In the genomic region with DNA sequence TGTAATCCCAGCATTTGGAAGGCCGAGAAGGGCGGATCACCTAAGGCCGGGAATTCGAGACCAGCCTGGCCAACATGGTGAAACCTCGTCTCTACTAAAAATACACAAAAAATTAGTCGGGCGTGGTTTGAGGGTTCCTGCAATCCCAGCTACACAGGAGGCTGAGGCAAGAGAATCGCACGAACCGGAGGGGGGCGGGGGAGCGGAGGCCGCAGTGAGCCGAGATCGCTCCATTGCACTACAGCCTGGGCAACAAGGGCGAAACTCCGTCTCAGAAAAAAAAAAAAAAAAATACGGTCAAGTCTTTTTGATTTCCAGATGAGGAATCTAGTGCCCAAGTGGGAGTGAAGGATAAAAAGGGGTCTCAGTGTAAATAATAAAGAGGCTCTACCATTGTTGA, we compare ENCODE assay signal across 36 cellular contexts. TPM values are rescaled to one million over a fixed set of nuclear protein-coding genes. Genes with fewer than 3 reads are reported as not detected.
"Had no signal": no experiment of that assay in that cellular context is flagged by ENCODE, and none has a peak within 500 bp of the region (broad histone marks: within the 10 kb centered on the region; RNA-seq: fewer than 3 reads in every experiment).

No MANE protein-coding gene starts in this region.

- ATAC-seq: activated naive CD4-positive, alpha-beta T cell treated with anti-CD3 and anti-CD28 coated beads, Interleukin-2, amount 50 U/mL, for 72 hours; activated naive CD8-positive, alpha-beta T cell treated with anti-CD3 and anti-CD28 coated beads, Interleukin-2, amount 50 U/mL, for 24 hours; activated T-cell treated with anti-CD3 and anti-CD28 coated beads, Interleukin-2, amount 50 U/mL, for 4 hours; activated T-cell treated with anti-CD3 and anti-CD28 coated beads, Interleukin-2, amount 50 U/mL, for 72 hours; activated T-helper 17 cell treated with anti-CD3 and anti-CD28 coated beads, Interleukin-2, amount 50 U/mL, for 72 hours; body of pancreas had no signal

- H3K9me3 ChIP-seq: adrenal gland, ascending aorta, body of pancreas, breast epithelium had no signal

- H3K4me1 ChIP-seq: adrenal gland, ascending aorta, breast epithelium had no signal

- H3K27ac ChIP-seq: adrenal gland, ascending aorta, body of pancreas, brain microvascular endothelial cell, breast epithelium, cardiac muscle cell had no signal

- FAIRE-seq: astrocyte, bronchial epithelial cell had no signal

- H3K4me3 ChIP-seq: adrenal gland, ascending aorta, body of pancreas, breast epithelium, cardiac muscle cell had no signal

- DNase-seq: activated effector memory CD4-positive, alpha-beta T cell treated with anti-CD3 and anti-CD28 coated beads, Interleukin-2, amount 50 U/mL, for 16 hours; activated effector memory CD4-positive, alpha-beta T cell treated with Interleukin-2 at 50 U/mL for 16 hours; activated gamma-delta T cell; activated gamma-delta T cell treated with Interleukin-2 at 50 U/mL for 16 hours; activated naive CD4-positive, alpha-beta T cell; activated naive CD4-positive, alpha-beta T cell treated with anti-CD3 and anti-CD28 coated beads for 36 hours; activated naive CD4-positive, alpha-beta T cell treated with anti-CD3 and anti-CD28 coated beads, Interleukin-2, amount 10 ng/mL, durations not matched to agents 7 days and 5 days; activated naive CD4-positive, alpha-beta T cell treated with anti-CD3 and anti-CD28 coated beads, Interleukin-2, amount 50 U/mL, for 16 hours; activated naive CD4-positive, alpha-beta T cell treated with Interleukin-2 at 50 U/mL for 16 hours; activated naive CD8-positive, alpha-beta T cell treated with anti-CD3 and anti-CD28 coated beads for 36 hours; activated naive CD8-positive, alpha-beta T cell treated with anti-CD3 and anti-CD28 coated beads, Interleukin-2, amount 10 ng/mL, durations not matched to agents 7 days and 5 days; activated naive CD8-positive, alpha-beta T cell treated with anti-CD3 and anti-CD28 coated beads, Interleukin-2, amount 50 U/mL, for 24 hours; activated T-cell treated with anti-CD3 and anti-CD28 coated beads, Interleukin-2, amount 50 U/mL, for 1 hour; activated T-cell treated with anti-CD3 and anti-CD28 coated beads, Interleukin-2, amount 50 U/mL, for 24 hours; activated T-cell treated with anti-CD3 and anti-CD28 coated beads, Interleukin-2, amount 50 U/mL, for 4 hours; activated T-cell treated with anti-CD3 and anti-CD28 coated beads, Interleukin-2, amount 50 U/mL, for 48 hours; activated T-cell treated with anti-CD3 and anti-CD28 coated beads, Interleukin-2, amount 50 U/mL, for 72 hours; adrenal gland; amniotic stem cell; amygdala; anterior cingulate cortex; aorta; body of pancreas; brain microvascular endothelial cell; caudate nucleus; central memory CD4-positive, alpha-beta T cell; cerebellar nuclear complex had no signal

- H3K27me3 ChIP-seq: adrenal gland, ascending aorta, body of pancreas, breast epithelium, cardiac muscle cell had no signal

- H3K36me3 ChIP-seq: adrenal gland, ascending aorta, brain microvascular endothelial cell, breast epithelium, cardiac muscle cell had no signal

RNA-seq across cellular contexts. Expression of a gene that starts 16.5 kb away (rescaled TPM):
- total RNA-seq: activated naive CD4-positive, alpha-beta T cell treated with anti-CD3 and anti-CD28 coated beads for 36 hours; activated naive CD4-positive, alpha-beta T cell treated with anti-CD3 and anti-CD28 coated beads, Interleukin-2, amount 50 U/mL, for 72 hours; activated naive CD8-positive, alpha-beta T cell treated with anti-CD3 and anti-CD28 coated beads for 36 hours; activated naive CD8-positive, alpha-beta T cell treated with anti-CD3 and anti-CD28 coated beads, Interleukin-2, amount 10 ng/mL, durations not matched to agents 7 days and 5 days; activated T-helper 1 cell treated with anti-CD3 and anti-CD28 coated beads, Interleukin-12 subunit alpha, Interleukin-12 subunit beta, Interleukin-2, Interleukin-4 antibody, amounts not matched to agents 30 ng/mL and 10 ng/mL and 1 ng/mL, durations not matched to agents 14 hours and 24 hours and 36 hours; activated T-helper 17 cell treated with anti-CD3 and anti-CD28 coated beads, Interleukin-2, amount 50 U/mL, for 72 hours; activated T-helper 2 cell treated with anti-CD3 and anti-CD28 coated beads, Interferon-gamma antibody, Interleukin-2, Interleukin-4, amounts not matched to agents 10 μg/mL and 5 μg/mL and 100 μg/mL, durations not matched to agents 14 hours and 24 hours and 36 hours had no signal
